10 cellular contexts compared by ENCODE assay signal in genomic region chr19:43651758-43652545, GRCh38. TPM values are rescaled to one million over a fixed set of nuclear protein-coding genes. Genes with fewer than 3 reads are reported as not detected.
DNase-seq lines count a peak whose midpoint lies in the region; ATAC-seq, FAIRE-seq and TF ChIP-seq lines count a peak whose summit lies in the region.
"Had no signal": no experiment of that assay in that cellular context is flagged by ENCODE, and none has a peak within 500 bp of the region (broad histone marks: within the 10 kb centered on the region; RNA-seq: fewer than 3 reads in every experiment).

No MANE protein-coding gene starts in this region.

- no peaks in the 10 kb centered on the region for H3K9me3 Mint-ChIP-seq in T-helper 2 cell treated with Interferon-gamma antibody and Interleukin-4, amounts not matched to agents 5 μg/mL and 100 μg/mL, for 36 hours
- H3K9me3 Mint-ChIP-seq: central memory CD8-positive, alpha-beta T cell had no signal

- no peak for TF ChIP-seq POLR2A in HepG2 (IDR thresholded peaks at IDR 0.05; ENCODE audit: insufficient read depth in 1 of 2, low read depth in 2 of 2, low read length in 2 of 2)

- peaks cover 32% of the 10 kb centered on the region for H3K36me3 Mint-ChIP-seq in T-helper 2 cell treated with Interferon-gamma antibody and Interleukin-4, amounts not matched to agents 5 μg/mL and 100 μg/mL, for 36 hours (ENCODE audit: low read depth)

- ATAC-seq in HepG2 (peak; percentile 93), GM21515 (IDR thresholded peaks at IDR 0.05; ENCODE audit: unreplicated experiment) (no peak)

- intact Hi-C loops in HepG2 (cut with micrococcal nuclease; ENCODE audit: unreplicated experiment) = loop anchor here (1.0 to 2.0 kb wide), 3 partner anchors 55 to 117 kb away; partner anchors contain the start of genes IRGQ and ZNF576

- DNase-seq in NCI-H2081 (lab: John Stamatoyannopoulos, UW) = peak; percentile 59 to 61
- no peak for DNase-seq in NCI-H2081 treated with DMSO at 0.1 percent for 48 hours (lab: John Stamatoyannopoulos, UW)
- DNase-seq in M059J (ENCODE audit: low read depth) = peak; percentile 66
- DNase-seq in T-helper 2 cell treated with Interferon-gamma antibody and Interleukin-4, amounts not matched to agents 5 μg/mL and 100 μg/mL, for 36 hours (ENCODE audit: low spot score) = peak; percentile 27
- peak; percentile 75 for DNase-seq in HepG2 (ENCODE audit: low spot score)
- DNase-seq in stimulated activated CD4-positive, alpha-beta T cell treated with anti-CD3 and anti-CD28 coated beads, Interleukin-4, amount 100 ng/mL, for 24 hours = peak; percentile 43

- H3K27me3 Mint-ChIP-seq in T-helper 2 cell treated with Interferon-gamma antibody and Interleukin-4, amounts not matched to agents 5 μg/mL and 100 μg/mL, for 36 hours (ENCODE audit: low read depth) = no peaks in the 10 kb centered on the region
- H3K27me3 Mint-ChIP-seq: central memory CD8-positive, alpha-beta T cell had no signal

- peak; percentile 90 for FAIRE-seq in HepG2 (lab: Jason Lieb, UNC)

- H3K4me3 Mint-ChIP-seq in T-helper 2 cell treated with Interferon-gamma antibody and Interleukin-4, amounts not matched to agents 5 μg/mL and 100 μg/mL, for 36 hours = no peak overlapping the region
- H3K4me3 Mint-ChIP-seq: CD8-positive, alpha-beta memory T cell; central memory CD8-positive, alpha-beta T cell had no signal

- no peak for TF ChIP-seq EP300 in HepG2 (IDR thresholded peaks at IDR 0.05; ENCODE audit: low read depth in 2 of 2, low read length in 2 of 2)
- TF ChIP-seq EP300 in HepG2 (CRISPR knock-in tag; IDR thresholded peaks at IDR 0.05; ENCODE audit: borderline replicate concordance) = no peak

- H4K20me1 ChIP-seq in HepG2 (ENCODE audit: insufficient read depth, low read length) = no peaks in the 10 kb centered on the region

- no peaks in the 10 kb centered on the region for H3K79me2 ChIP-seq in HepG2 (ENCODE audit: insufficient read depth, low read length)

- peak overlapping the region; percentile 81 for H2AFZ ChIP-seq in HepG2 (ENCODE audit: low read length)

- 24% methylated on average over 13 of the region's 14 CpGs for WGBS in HepG2 (ENCODE audit: low lambda C conversion rate)

- H3K4me2 ChIP-seq in HepG2 (ENCODE audit: low read depth, low read length) = peak overlapping the region; percentile 74

- CTCF ChIA-PET in HepG2 (lab: Yijun Ruan, JAX; ENCODE audit: low intra/inter-chr PET ratio, low total read pairs) = interaction anchor here (1.1 to 2.1 kb wide), 4 partner anchors 57 to 220 kb away, joined by 3 to 14 read pairs (median 8); partner anchors contain the start of genes IRGQ and ZNF576

- H3K27ac ChIP-seq in cingulate gyrus (ENCODE audit: low read depth, low read length) (peak overlapping the region; percentile 47), HepG2 (ENCODE audit: extremely low read length, insufficient read depth, low read length) (peak overlapping the region; percentile 62)

- H3K36me3 ChIP-seq in HepG2 (replicated peaks in 1 of 2; ENCODE audit: control insufficient read depth in 1 of 2, insufficient read depth in 2 of 2, low read length in 2 of 2) = no peaks in the 10 kb centered on the region

- H3K9me3 ChIP-seq in HepG2 (ENCODE audit: low read length) = no peaks in the 10 kb centered on the region

- POLR2A ChIA-PET in HepG2 (lab: Yijun Ruan, JAX) = interaction anchor here (1.0 to 1.6 kb wide), 3 partner anchors 16 to 97 kb away, joined by 3 to 6 read pairs (median 5); no protein-coding TSS in a partner anchor

- H3K4me1 ChIP-seq in HepG2 (ENCODE audit: insufficient read depth, low read length) = peaks cover 8% of the 10 kb centered on the region

- H3K27me3 ChIP-seq in HepG2 (ENCODE audit: control insufficient read depth in 1 of 2, insufficient read depth in 2 of 2, low read length in 2 of 2) = no peaks in the 10 kb centered on the region

- peak overlapping the region; percentile 70 for H3K9ac ChIP-seq in HepG2 (ENCODE audit: insufficient read depth, low read depth, low read length)

- H3K4me3 ChIP-seq in HepG2 (replicated peaks in 1 of 3; ENCODE audit: insufficient read depth in 1 of 3, low read depth in 2 of 3, low read length in 3 of 3) = peak overlapping the region; percentile 59 to 75 (median 69)

- peak; percentile 93 for TF ChIP-seq CTCF in HepG2 (CRISPR knock-in tag; IDR thresholded peaks at IDR 0.05)

- in situ Hi-C loops in HepG2 (cut with HindIII; ENCODE audit: extremely low pct_ligation_motif_present, low pct_unique_long_range_greater_than_20kb) = loop anchor here (5.0 kb wide), 2 partner anchors 55 to 95 kb away; partner anchors contain the start of genes IRGQ and ZNF576

- peaks cover 1% of the 10 kb centered on the region for H3K4me1 Mint-ChIP-seq in T-helper 2 cell treated with Interferon-gamma antibody and Interleukin-4, amounts not matched to agents 5 μg/mL and 100 μg/mL, for 36 hours (ENCODE audit: low read depth)
- H3K4me1 Mint-ChIP-seq: CD8-positive, alpha-beta memory T cell; central memory CD8-positive, alpha-beta T cell had no signal

- TF ChIP-seq RAD21 in HepG2 (CRISPR knock-in tag; IDR thresholded peaks at IDR 0.05) = peak; percentile 80

- BruUV-seq in HepG2 (replicated peaks; lab: Mats Ljungman, UMichigan) = TSS peak; percentile 77

- no peak overlapping the region for H3K27ac Mint-ChIP-seq in T-helper 2 cell treated with Interferon-gamma antibody and Interleukin-4, amounts not matched to agents 5 μg/mL and 100 μg/mL, for 36 hours
- H3K27ac Mint-ChIP-seq: CD8-positive, alpha-beta memory T cell had no signal

RNA-seq across cellular contexts. Expression of gene CADM4, which starts 12.3 kb away (rescaled TPM):
- 1.5 and 4.0 TPM in 2 replicates for total RNA-seq in M059J (2014; rRNA removed; shearing (Covaris generic))
- 6.4 and 16.0 TPM in 2 replicates for total RNA-seq in HepG2 (2016; rRNA removed; fragmentation: Illumina TruSeq; extraction: Trizol)
- total RNA-seq in HepG2 (2016; cell fraction: cytosol; rRNA removed; fragmentation: Illumina TruSeq; extraction: Trizol; ENCODE audit: low read depth) = 1.9 and 2.0 TPM in 2 replicates
- total RNA-seq in HepG2 (2016; cell fraction: insoluble cytoplasmic fraction; rRNA removed; fragmentation: Illumina TruSeq; extraction: Trizol) = 6.2 and 15.7 TPM in 2 replicates
- total RNA-seq in HepG2 (2016; cell fraction: membrane; rRNA removed; fragmentation: Illumina TruSeq; extraction: Trizol) = 6.3 and 6.6 TPM in 2 replicates
- total RNA-seq in HepG2 (2016; cell fraction: nucleus; rRNA removed; fragmentation: Illumina TruSeq; extraction: Trizol) = 13.7 and 16.1 TPM in 2 replicates
- 8.5 and 15.4 TPM in 2 replicates for polyA plus RNA-seq in HepG2 (2011; rRNA removed)
- 10.7 and 11.5 TPM in 2 replicates for polyA plus RNA-seq in HepG2 (2011; cell fraction: cytosol; rRNA removed)
- 8.7 and 11.0 TPM in 2 replicates for polyA plus RNA-seq in HepG2 (2011; cell fraction: nucleus; rRNA removed)
- polyA plus RNA-seq in HepG2 (2012) = 14.2 and 19.2 TPM in 2 replicates
- 3.1 and 3.4 TPM in 2 replicates for polyA plus RNA-seq in HepG2 (2016; cell fraction: cytosol; fragmentation: Illumina TruSeq; extraction: Trizol; ENCODE audit: low read depth)
- polyA plus RNA-seq in HepG2 (2016; cell fraction: insoluble cytoplasmic fraction; fragmentation: Illumina TruSeq; extraction: Trizol; ENCODE audit: low read depth) = 7.9 and 9.3 TPM in 2 replicates
- 6.8 and 7.0 TPM in 2 replicates for polyA plus RNA-seq in HepG2 (2016; cell fraction: membrane; fragmentation: Illumina TruSeq; extraction: Trizol; ENCODE audit: low read depth)
- polyA plus RNA-seq in HepG2 (2016; cell fraction: nucleus; fragmentation: Illumina TruSeq; extraction: Trizol; ENCODE audit: insufficient read depth, low read depth) = 32.5 and 32.9 TPM in 2 replicates
- polyA minus RNA-seq in HepG2 (2011; rRNA and poly(A)+ RNA removed; ENCODE audit: low replicate concordance) = 1.1 and 12.4 TPM in 2 replicates
- polyA minus RNA-seq in HepG2 (2011; cell fraction: cytosol; rRNA and poly(A)+ RNA removed) = 5.0 and 7.8 TPM in 2 replicates
- 4.0 and 5.5 TPM in 2 replicates for polyA minus RNA-seq in HepG2 (2011; cell fraction: nucleus; rRNA and poly(A)+ RNA removed)
- polyA plus RNA-seq: CD8-positive, alpha-beta memory T cell had no signal

RNA-seq across cellular contexts. Expression of gene PLAUR, which starts 18.0 kb away (rescaled TPM):
- total RNA-seq in M059J (2014; rRNA removed; shearing (Covaris generic)) = 92.1 and 117 TPM in 2 replicates
- total RNA-seq in HepG2 (2016; rRNA removed; fragmentation: Illumina TruSeq; extraction: Trizol) = 2.2 and 2.5 TPM in 2 replicates
- total RNA-seq in HepG2 (2016; cell fraction: cytosol; rRNA removed; fragmentation: Illumina TruSeq; extraction: Trizol; ENCODE audit: low read depth) = 1.1 and 2.5 TPM in 2 replicates
- total RNA-seq in HepG2 (2016; cell fraction: insoluble cytoplasmic fraction; rRNA removed; fragmentation: Illumina TruSeq; extraction: Trizol) = 1.8 and 2.2 TPM in 2 replicates
- total RNA-seq in HepG2 (2016; cell fraction: membrane; rRNA removed; fragmentation: Illumina TruSeq; extraction: Trizol) = 1.2 and 2.1 TPM in 2 replicates
- 1.4 and 3.2 TPM in 2 replicates for total RNA-seq in HepG2 (2016; cell fraction: nucleus; rRNA removed; fragmentation: Illumina TruSeq; extraction: Trizol)
- 2.9 and 3.9 TPM in 2 replicates for polyA plus RNA-seq in HepG2 (2011; rRNA removed)
- 2.1 and 2.9 TPM in 2 replicates for polyA plus RNA-seq in HepG2 (2011; cell fraction: cytosol; rRNA removed)
- polyA plus RNA-seq in HepG2 (2011; cell fraction: nucleus; rRNA removed) = 8.0 and 8.8 TPM in 2 replicates
- polyA plus RNA-seq in HepG2 (2012) = 2.0 and 2.1 TPM in 2 replicates
- 0.71 and 1.1 TPM in 2 replicates for polyA plus RNA-seq in HepG2 (2016; cell fraction: cytosol; fragmentation: Illumina TruSeq; extraction: Trizol; ENCODE audit: low read depth)
- 2.7 and 2.8 TPM in 2 replicates for polyA plus RNA-seq in HepG2 (2016; cell fraction: insoluble cytoplasmic fraction; fragmentation: Illumina TruSeq; extraction: Trizol; ENCODE audit: low read depth)
- 1.1 and 1.3 TPM in 2 replicates for polyA plus RNA-seq in HepG2 (2016; cell fraction: membrane; fragmentation: Illumina TruSeq; extraction: Trizol; ENCODE audit: low read depth)
- polyA plus RNA-seq in HepG2 (2016; cell fraction: nucleus; fragmentation: Illumina TruSeq; extraction: Trizol; ENCODE audit: insufficient read depth, low read depth) = 6.9 and 8.6 TPM in 2 replicates
- 2.8 and 50.5 TPM in 2 replicates for polyA minus RNA-seq in HepG2 (2011; rRNA and poly(A)+ RNA removed; ENCODE audit: low replicate concordance)
- polyA minus RNA-seq in HepG2 (2011; cell fraction: cytosol; rRNA and poly(A)+ RNA removed) = 1.3 and 2.9 TPM in 2 replicates
- polyA minus RNA-seq in HepG2 (2011; cell fraction: nucleus; rRNA and poly(A)+ RNA removed) = 1.4 and 1.7 TPM in 2 replicates

RNA-seq across cellular contexts. Expression of gene ZNF428, which starts 32.5 kb away (rescaled TPM):
- 36.2 and 45.0 TPM in 2 replicates for total RNA-seq in M059J (2014; rRNA removed; shearing (Covaris generic))
- total RNA-seq in HepG2 (2016; rRNA removed; fragmentation: Illumina TruSeq; extraction: Trizol) = 24.0 and 26.9 TPM in 2 replicates
- 19.4 and 25.5 TPM in 2 replicates for total RNA-seq in HepG2 (2016; cell fraction: cytosol; rRNA removed; fragmentation: Illumina TruSeq; extraction: Trizol; ENCODE audit: low read depth)
- total RNA-seq in HepG2 (2016; cell fraction: insoluble cytoplasmic fraction; rRNA removed; fragmentation: Illumina TruSeq; extraction: Trizol) = 20.7 and 27.4 TPM in 2 replicates
- total RNA-seq in HepG2 (2016; cell fraction: membrane; rRNA removed; fragmentation: Illumina TruSeq; extraction: Trizol) = 23.9 and 34.3 TPM in 2 replicates
- 6.5 and 9.5 TPM in 2 replicates for total RNA-seq in HepG2 (2016; cell fraction: nucleus; rRNA removed; fragmentation: Illumina TruSeq; extraction: Trizol)
- polyA plus RNA-seq in HepG2 (2011; rRNA removed) = 10.4 and 11.5 TPM in 2 replicates
- polyA plus RNA-seq in HepG2 (2011; cell fraction: cytosol; rRNA removed) = 8.0 and 12.3 TPM in 2 replicates
- 6.0 and 6.2 TPM in 2 replicates for polyA plus RNA-seq in HepG2 (2011; cell fraction: nucleus; rRNA removed)
- 11.5 and 12.7 TPM in 2 replicates for polyA plus RNA-seq in HepG2 (2012)
- polyA plus RNA-seq in HepG2 (2016; cell fraction: cytosol; fragmentation: Illumina TruSeq; extraction: Trizol; ENCODE audit: low read depth) = 19.6 and 22.2 TPM in 2 replicates
- 27.6 and 28.2 TPM in 2 replicates for polyA plus RNA-seq in HepG2 (2016; cell fraction: insoluble cytoplasmic fraction; fragmentation: Illumina TruSeq; extraction: Trizol; ENCODE audit: low read depth)
- 25.6 and 28.5 TPM in 2 replicates for polyA plus RNA-seq in HepG2 (2016; cell fraction: membrane; fragmentation: Illumina TruSeq; extraction: Trizol; ENCODE audit: low read depth)
- 19.8 and 22.6 TPM in 2 replicates for polyA plus RNA-seq in HepG2 (2016; cell fraction: nucleus; fragmentation: Illumina TruSeq; extraction: Trizol; ENCODE audit: insufficient read depth, low read depth)
- 3.2 and 7.4 TPM in 2 replicates for polyA minus RNA-seq in HepG2 (2011; rRNA and poly(A)+ RNA removed; ENCODE audit: low replicate concordance)
- polyA minus RNA-seq in HepG2 (2011; cell fraction: cytosol; rRNA and poly(A)+ RNA removed) = 4.6 and 4.9 TPM in 2 replicates
- polyA minus RNA-seq in HepG2 (2011; cell fraction: nucleus; rRNA and poly(A)+ RNA removed) = 2.1 and 4.6 TPM in 2 replicates

RNA-seq across cellular contexts. Expression of gene SRRM5, which starts 40.1 kb away (rescaled TPM):
- 0.05 and 0.30 TPM in 2 replicates for total RNA-seq in M059J (2014; rRNA removed; shearing (Covaris generic))
- 0.11 TPM in 1 of 2 replicates, not detected in the other for total RNA-seq in HepG2 (2016; rRNA removed; fragmentation: Illumina TruSeq; extraction: Trizol)
- not detected in 2 replicates for total RNA-seq in HepG2 (2016; cell fraction: cytosol; rRNA removed; fragmentation: Illumina TruSeq; extraction: Trizol; ENCODE audit: low read depth)
- total RNA-seq in HepG2 (2016; cell fraction: insoluble cytoplasmic fraction; rRNA removed; fragmentation: Illumina TruSeq; extraction: Trizol) = not detected in 2 replicates
- total RNA-seq in HepG2 (2016; cell fraction: membrane; rRNA removed; fragmentation: Illumina TruSeq; extraction: Trizol) = 0.06 TPM in 1 of 2 replicates, not detected in the other
- total RNA-seq in HepG2 (2016; cell fraction: nucleus; rRNA removed; fragmentation: Illumina TruSeq; extraction: Trizol) = 0.31 TPM in 1 of 2 replicates, not detected in the other
- polyA plus RNA-seq in HepG2 (2011; rRNA removed) = 0.16 TPM in 2 replicates
- 0.03 and 0.08 TPM in 2 replicates for polyA plus RNA-seq in HepG2 (2011; cell fraction: cytosol; rRNA removed)
- polyA plus RNA-seq in HepG2 (2011; cell fraction: nucleus; rRNA removed) = 0.61 and 0.79 TPM in 2 replicates
- 0.15 and 0.21 TPM in 2 replicates for polyA plus RNA-seq in HepG2 (2012)
- not detected in 2 replicates for polyA plus RNA-seq in HepG2 (2016; cell fraction: cytosol; fragmentation: Illumina TruSeq; extraction: Trizol; ENCODE audit: low read depth)
- 0.10 and 0.12 TPM in 2 replicates for polyA plus RNA-seq in HepG2 (2016; cell fraction: insoluble cytoplasmic fraction; fragmentation: Illumina TruSeq; extraction: Trizol; ENCODE audit: low read depth)
- polyA plus RNA-seq in HepG2 (2016; cell fraction: membrane; fragmentation: Illumina TruSeq; extraction: Trizol; ENCODE audit: low read depth) = 0.10 TPM in 2 replicates
- polyA plus RNA-seq in HepG2 (2016; cell fraction: nucleus; fragmentation: Illumina TruSeq; extraction: Trizol; ENCODE audit: insufficient read depth, low read depth) = 0.51 and 1.2 TPM in 2 replicates
- 0.18 and 0.23 TPM in 2 replicates for polyA minus RNA-seq in HepG2 (2011; rRNA and poly(A)+ RNA removed; ENCODE audit: low replicate concordance)
- not detected in 2 replicates for polyA minus RNA-seq in HepG2 (2011; cell fraction: cytosol; rRNA and poly(A)+ RNA removed)
- polyA minus RNA-seq in HepG2 (2011; cell fraction: nucleus; rRNA and poly(A)+ RNA removed) = 0.39 and 0.50 TPM in 2 replicates

RNA-seq across cellular contexts. Expression of gene ZNF576, which starts 55.6 kb away (rescaled TPM):
- 15.5 and 16.3 TPM in 2 replicates for total RNA-seq in M059J (2014; rRNA removed; shearing (Covaris generic))
- total RNA-seq in HepG2 (2016; rRNA removed; fragmentation: Illumina TruSeq; extraction: Trizol) = 9.6 and 10.9 TPM in 2 replicates
- 8.7 and 10.4 TPM in 2 replicates for total RNA-seq in HepG2 (2016; cell fraction: cytosol; rRNA removed; fragmentation: Illumina TruSeq; extraction: Trizol; ENCODE audit: low read depth)
- 10.6 and 11.2 TPM in 2 replicates for total RNA-seq in HepG2 (2016; cell fraction: insoluble cytoplasmic fraction; rRNA removed; fragmentation: Illumina TruSeq; extraction: Trizol)
- 13.9 and 14.1 TPM in 2 replicates for total RNA-seq in HepG2 (2016; cell fraction: membrane; rRNA removed; fragmentation: Illumina TruSeq; extraction: Trizol)
- 6.6 and 7.0 TPM in 2 replicates for total RNA-seq in HepG2 (2016; cell fraction: nucleus; rRNA removed; fragmentation: Illumina TruSeq; extraction: Trizol)
- 7.2 and 10.2 TPM in 2 replicates for polyA plus RNA-seq in HepG2 (2011; rRNA removed)
- 7.1 and 9.5 TPM in 2 replicates for polyA plus RNA-seq in HepG2 (2011; cell fraction: cytosol; rRNA removed)
- polyA plus RNA-seq in HepG2 (2011; cell fraction: nucleus; rRNA removed) = 7.2 and 9.1 TPM in 2 replicates
- 4.1 and 5.6 TPM in 2 replicates for polyA plus RNA-seq in HepG2 (2012)
- 11.9 and 12.6 TPM in 2 replicates for polyA plus RNA-seq in HepG2 (2016; cell fraction: cytosol; fragmentation: Illumina TruSeq; extraction: Trizol; ENCODE audit: low read depth)
- polyA plus RNA-seq in HepG2 (2016; cell fraction: insoluble cytoplasmic fraction; fragmentation: Illumina TruSeq; extraction: Trizol; ENCODE audit: low read depth) = 12.1 and 13.5 TPM in 2 replicates
- 12.7 and 17.2 TPM in 2 replicates for polyA plus RNA-seq in HepG2 (2016; cell fraction: membrane; fragmentation: Illumina TruSeq; extraction: Trizol; ENCODE audit: low read depth)
- 8.1 and 10.1 TPM in 2 replicates for polyA plus RNA-seq in HepG2 (2016; cell fraction: nucleus; fragmentation: Illumina TruSeq; extraction: Trizol; ENCODE audit: insufficient read depth, low read depth)
- 10.5 and 15.9 TPM in 2 replicates for polyA minus RNA-seq in HepG2 (2011; rRNA and poly(A)+ RNA removed; ENCODE audit: low replicate concordance)
- 3.5 and 5.6 TPM in 2 replicates for polyA minus RNA-seq in HepG2 (2011; cell fraction: cytosol; rRNA and poly(A)+ RNA removed)
- polyA minus RNA-seq in HepG2 (2011; cell fraction: nucleus; rRNA and poly(A)+ RNA removed) = 10.2 and 14.8 TPM in 2 replicates

Comparison
In these comparisons a context has a peak if more than half of its experiments do, and no peak if none do; other contexts are left out.
1. RNA of gene PLAUR, which starts 18.0 kb away (total RNA-seq): 92.1 to 117 TPM in M059J; 1.1 to 3.2 TPM in HepG2; every median in the first group is over 10 times any median in the second.